14 cellular contexts compared by ENCODE assay signal in the genomic region with DNA sequence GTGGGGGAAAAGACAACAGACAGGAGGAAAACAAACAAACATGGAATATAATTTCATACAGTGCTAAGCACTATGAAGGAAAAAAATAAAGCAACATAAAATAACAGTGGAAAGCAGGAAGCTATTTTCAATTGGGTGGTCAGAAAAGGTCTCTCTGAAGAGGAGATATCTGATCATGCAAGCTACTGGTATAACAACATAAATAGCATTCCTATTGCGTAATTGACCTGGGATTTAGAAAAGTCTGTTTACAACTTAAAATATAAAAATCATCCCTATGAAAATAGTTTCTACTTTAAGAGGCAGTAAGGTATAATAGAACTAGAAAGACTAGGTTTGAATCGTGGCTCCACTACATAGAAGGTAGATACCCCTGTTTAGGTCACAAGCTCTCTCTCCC.
DNase-seq lines count a peak whose midpoint lies in the region; ATAC-seq and TF ChIP-seq lines count a peak whose summit lies in the region.
"Had no signal": no experiment of that assay in that cellular context is flagged by ENCODE, and none has a peak within 500 bp of the region (broad histone marks: within the 10 kb centered on the region; RNA-seq: fewer than 3 reads in every experiment).

No MANE protein-coding gene starts in this region.

- no peaks in the 10 kb centered on the region for H3K9me3 Mint-ChIP-seq in central memory CD8-positive, alpha-beta T cell
- no peaks in the 10 kb centered on the region for H3K9me3 Mint-ChIP-seq in memory B cell
- no peaks in the 10 kb centered on the region for H3K9me3 Mint-ChIP-seq in activated naive CD8-positive, alpha-beta T cell treated with anti-CD3 and anti-CD28 coated beads for 36 hours
- H3K9me3 Mint-ChIP-seq: T-helper 1 cell treated with Interleukin-12 subunit alpha and Interleukin-12 subunit beta and Interleukin-4 antibody, amounts not matched to agents 30 μg/mL and 1 μg/mL, for 36 hours had no signal

- no peak for TF ChIP-seq EP300 in Ishikawa (IDR thresholded peaks at IDR 0.05; ENCODE audit: borderline replicate concordance)

- no peak overlapping the region for H3K4me3 Mint-ChIP-seq in central memory CD8-positive, alpha-beta T cell
- H3K4me3 Mint-ChIP-seq in memory B cell, result no peak overlapping the region
- no peak overlapping the region for H3K4me3 Mint-ChIP-seq in activated naive CD8-positive, alpha-beta T cell treated with anti-CD3 and anti-CD28 coated beads for 36 hours
- H3K4me3 Mint-ChIP-seq: activated naive CD8-positive, alpha-beta T cell; T-helper 1 cell treated with Interleukin-12 subunit alpha and Interleukin-12 subunit beta and Interleukin-4 antibody, amounts not matched to agents 30 μg/mL and 1 μg/mL, for 36 hours had no signal

- TF ChIP-seq RAD21 in Ishikawa (IDR thresholded peaks at IDR 0.05; ENCODE audit: low read depth), result no peak

- H3K36me3 Mint-ChIP-seq in central memory CD8-positive, alpha-beta T cell (ENCODE audit: insufficient read depth), result peaks cover 1% of the 10 kb centered on the region
- peaks cover 1% of the 10 kb centered on the region for H3K36me3 Mint-ChIP-seq in memory B cell
- peaks cover 13% of the 10 kb centered on the region for H3K36me3 Mint-ChIP-seq in activated naive CD8-positive, alpha-beta T cell treated with anti-CD3 and anti-CD28 coated beads for 36 hours

- peak overlapping the region; percentile 9 for H3K27ac Mint-ChIP-seq in central memory CD8-positive, alpha-beta T cell (ENCODE audit: low read depth)
- peak overlapping the region; percentile 56 for H3K27ac Mint-ChIP-seq in memory B cell
- no peak overlapping the region for H3K27ac Mint-ChIP-seq in activated naive CD8-positive, alpha-beta T cell treated with anti-CD3 and anti-CD28 coated beads for 36 hours
- H3K27ac Mint-ChIP-seq: activated naive CD8-positive, alpha-beta T cell; T-helper 1 cell treated with Interleukin-12 subunit alpha and Interleukin-12 subunit beta and Interleukin-4 antibody, amounts not matched to agents 30 μg/mL and 1 μg/mL, for 36 hours had no signal

- H3K27me3 Mint-ChIP-seq in central memory CD8-positive, alpha-beta T cell, result no peaks in the 10 kb centered on the region
- H3K27me3 Mint-ChIP-seq in memory B cell, result no peaks in the 10 kb centered on the region
- H3K27me3 Mint-ChIP-seq in activated naive CD8-positive, alpha-beta T cell treated with anti-CD3 and anti-CD28 coated beads for 36 hours, result no peaks in the 10 kb centered on the region
- H3K27me3 Mint-ChIP-seq: activated naive CD8-positive, alpha-beta T cell had no signal

- peak; percentile 8 for DNase-seq in AG08395 (ENCODE audit: low spot score)
- no peak for DNase-seq in central memory CD8-positive, alpha-beta T cell (ENCODE audit: low spot score in 2 of 2)
- no peak for DNase-seq in memory B cell (ENCODE audit: low spot score in 2 of 2)
- no peak for DNase-seq in activated naive CD8-positive, alpha-beta T cell treated with anti-CD3 and anti-CD28 coated beads for 36 hours
- no peak for DNase-seq in stimulated activated CD4-positive, alpha-beta T cell treated with anti-CD3 and anti-CD28 coated beads, Interleukin-12 subunit alpha, Interleukin-12 subunit beta, amount 100 ng/mL, for 4 hours
- DNase-seq in retina, result no peak
- DNase-seq in NCI-H2107 treated with DMSO at 0.1 percent for 48 hours (lab: John Stamatoyannopoulos, UW; ENCODE audit: unreplicated experiment), result no peak
- DNase-seq: NCI-H2029 treated with DMSO at 0.1 percent for 48 hours, NCI-H82, RPMI8226, stomach had no signal

- peaks cover 52% of the 10 kb centered on the region for H3K4me1 Mint-ChIP-seq in central memory CD8-positive, alpha-beta T cell
- peaks cover 48% of the 10 kb centered on the region for H3K4me1 Mint-ChIP-seq in memory B cell
- H3K4me1 Mint-ChIP-seq in activated naive CD8-positive, alpha-beta T cell treated with anti-CD3 and anti-CD28 coated beads for 36 hours, result peaks cover 41% of the 10 kb centered on the region

- no peak for ATAC-seq in central memory CD8-positive, alpha-beta T cell (replicated peaks; ENCODE audit: extremely low read depth, poor library complexity, severe bottlenecking)
- no peak for ATAC-seq in memory B cell (ENCODE audit: low read depth)

TF ChIP-seq in Ishikawa, 13 proteins besides CTCF, POLR2A, EP300 and RAD21:
- TF ChIP-seq TEAD4 (IDR thresholded peaks at IDR 0.05) (no peak), FOXM1 (IDR thresholded peaks at IDR 0.05; ENCODE audit: borderline replicate concordance, low read depth) (no peak), CEBPB (IDR thresholded peaks at IDR 0.05) (peak; percentile 90), EGR1 (IDR thresholded peaks at IDR 0.05) (no peak)
- TF ChIP-seq, protein P1, sequence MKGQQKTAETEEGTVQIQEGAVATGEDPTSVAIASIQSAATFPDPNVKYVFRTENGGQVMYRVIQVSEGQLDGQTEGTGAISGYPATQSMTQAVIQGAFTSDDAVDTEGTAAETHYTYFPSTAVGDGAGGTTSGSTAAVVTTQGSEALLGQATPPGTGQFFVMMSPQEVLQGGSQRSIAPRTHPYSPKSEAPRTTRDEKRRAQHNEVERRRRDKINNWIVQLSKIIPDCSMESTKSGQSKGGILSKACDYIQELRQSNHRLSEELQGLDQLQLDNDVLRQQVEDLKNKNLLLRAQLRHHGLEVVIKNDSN (IDR thresholded peaks at IDR 0.05), result no peak
